ENCODE assay signal across 12 cellular contexts in the genomic region with DNA sequence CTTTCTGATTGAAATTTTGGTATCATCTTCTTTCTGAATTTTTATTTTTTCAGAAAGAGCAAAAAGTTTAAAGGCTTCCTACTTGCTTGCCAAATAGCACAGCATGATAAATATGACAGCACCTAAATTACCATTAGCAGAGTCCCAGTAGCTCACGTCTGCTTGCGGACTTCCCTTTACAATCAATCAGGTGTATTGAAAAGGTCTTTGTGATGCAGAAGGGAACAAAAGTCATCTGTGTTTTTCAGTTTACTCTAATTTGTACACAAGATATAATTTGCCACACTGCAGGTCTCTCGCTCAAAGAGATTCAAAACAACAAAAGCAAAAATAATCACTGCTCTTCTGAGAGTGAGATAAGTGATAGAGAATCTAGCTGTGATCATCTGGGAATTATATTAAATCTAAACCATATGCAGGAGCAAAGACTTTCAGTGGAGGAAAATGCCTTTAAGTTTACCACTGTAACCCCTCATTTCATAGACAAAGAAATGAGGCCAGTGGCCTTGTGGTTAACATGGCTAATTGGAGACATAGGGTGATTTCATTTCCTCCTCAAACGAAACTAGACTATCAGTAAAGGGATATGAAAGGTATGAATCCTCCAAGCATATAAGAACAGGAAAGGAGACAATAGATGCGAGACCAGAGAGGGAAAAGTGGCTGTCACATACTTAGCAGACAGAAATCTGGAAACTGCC.
DNase-seq lines count a peak whose midpoint lies in the region; ATAC-seq and TF ChIP-seq lines count a peak whose summit lies in the region.
"Had no signal": no experiment of that assay in that cellular context is flagged by ENCODE, and none has a peak within 500 bp of the region (broad histone marks: within the 10 kb centered on the region; RNA-seq: fewer than 3 reads in every experiment).

No MANE protein-coding gene starts in this region.

- H3K27me3 ChIP-seq in lower lobe of right lung (ENCODE audit: low read depth) (no peaks in the 10 kb centered on the region), thyroid gland (no peaks in the 10 kb centered on the region)

- H3K27ac ChIP-seq in lower lobe of right lung (no peak overlapping the region), thyroid gland (no peak overlapping the region)

- TF ChIP-seq POLR2A in thyroid gland (IDR thresholded peaks at IDR 0.05) = no peak

- no peak overlapping the region for H3K4me3 ChIP-seq in lower lobe of right lung
- H3K4me3 ChIP-seq in thyroid gland (replicated peaks in 1 of 3) = no peak overlapping the region

- DNase-seq in Daoy (ENCODE audit: low read depth) (peak; percentile 49), GM19238 (ENCODE audit: insufficient read length, low spot score) (peak; percentile 7), lower lobe of right lung (no peak), CD1c-positive myeloid dendritic cell (ENCODE audit: extremely low spot score) (no peak), thyroid gland (no peak), KG1 (lab: John Stamatoyannopoulos, UW) (no peak)
- DNase-seq: GF-D8; naive thymus-derived CD4-positive, alpha-beta T cell; NCI-H2171 treated with DMSO at 0.1 percent for 48 hours; stimulated activated naive CD8-positive, alpha-beta T cell treated with anti-CD3 and anti-CD28 coated beads, Interleukin-15, amount 100 ng/mL, for 72 hours had no signal

- H3K9me3 ChIP-seq in lower lobe of right lung (no peaks in the 10 kb centered on the region), thyroid gland (no peaks in the 10 kb centered on the region)

- H3K4me1 ChIP-seq in lower lobe of right lung (no peaks in the 10 kb centered on the region), thyroid gland (no peaks in the 10 kb centered on the region)

- no peak for TF ChIP-seq CTCF in lower lobe of right lung (IDR thresholded peaks at IDR 0.05)
- TF ChIP-seq CTCF in thyroid gland (IDR thresholded peaks at IDR 0.05) = no peak

- H3K36me3 ChIP-seq in lower lobe of right lung (no peaks in the 10 kb centered on the region), thyroid gland (no peaks in the 10 kb centered on the region)

- intact Hi-C loops in lower lobe of right lung (cut with DNase I) = no loop called here
- intact Hi-C loops in thyroid gland (cut with DNase I) = no loop called here

- 79 to 81% methylated on average over 5 of the region's 5 CpGs for WGBS in thyroid gland, 2 donors

- ATAC-seq in HG02623 (IDR thresholded peaks at IDR 0.05; ENCODE audit: unreplicated experiment) (peak; percentile 98), HG03439 (IDR thresholded peaks at IDR 0.05; ENCODE audit: unreplicated experiment) (peak; percentile 69), lower lobe of right lung (no peak)
- ATAC-seq: naive thymus-derived CD4-positive, alpha-beta T cell; stimulated activated naive CD8-positive, alpha-beta T cell treated with anti-CD3 and anti-CD28 coated beads, Interleukin-15, amount 100 ng/mL, for 72 hours had no signal

Comparison
In these comparisons a context has a peak if more than half of its experiments do, and no peak if none do; other contexts are left out.
1. DNase-seq: peak in Daoy (single experiment) and GM19238 (single experiment); none in lower lobe of right lung (single experiment), CD1c-positive myeloid dendritic cell (single experiment), thyroid gland (0 of 2) and KG1 (single experiment).
2. ATAC-seq: peak in HG02623 (single experiment) and HG03439 (single experiment); none in lower lobe of right lung (0 of 2).